ENCODE assay signal across 18 cellular contexts in genomic region chr7:157574120-157574519, GRCh38.
DNase-seq lines count a peak whose midpoint lies in the region; ATAC-seq, FAIRE-seq and TF ChIP-seq lines count a peak whose summit lies in the region.
"Had no signal": no experiment of that assay in that cellular context is flagged by ENCODE, and none has a peak within 500 bp of the region (broad histone marks: within the 10 kb centered on the region; RNA-seq: fewer than 3 reads in every experiment).

No MANE protein-coding gene starts in this region.

- no peaks in the 10 kb centered on the region for H3K79me2 ChIP-seq in GM12878 (ENCODE audit: control insufficient read depth, insufficient read depth, low read length)

- CTCF ChIA-PET in GM12878 (lab: Yijun Ruan, JAX) = no interaction called here

- no peak for TF ChIP-seq RAD21 in GM12878 (IDR thresholded peaks at IDR 0.05; ENCODE audit: insufficient read depth, low read depth, low read length)

- intact Hi-C loops in natural killer cell (cut with micrococcal nuclease) = no loop called here
- intact Hi-C loops in GM12878 (cut with micrococcal nuclease; ENCODE audit: unreplicated experiment) = no loop called here

- RAD21 ChIA-PET in GM12878 (lab: Charles Lee; ENCODE audit: unreplicated experiment) = no interaction called here

- no peak overlapping the region for H3K9ac ChIP-seq in GM12878 (ENCODE audit: control insufficient read depth, insufficient read depth, low read length)

- WGBS in GM12878 (ENCODE audit: insufficient coverage, insufficient replicate concordance, low lambda C conversion rate, missing lambda C conversion rate) = 22% methylated on average over 11 of the region's 11 CpGs

- H3K4me2 ChIP-seq in GM12878 (ENCODE audit: control insufficient read depth, insufficient read depth) = no peak overlapping the region

- no peak for TF ChIP-seq POLR2A in GM12878 (IDR thresholded peaks at IDR 0.05; ENCODE audit: low read depth, low read length)
- TF ChIP-seq POLR2A in GM12891 (IDR thresholded peaks at IDR 0.05; ENCODE audit: low read depth, low read length) = no peak

- H2AFZ ChIP-seq in GM12878 (ENCODE audit: control insufficient read depth, low read depth, low read length) = no peak overlapping the region

- peak overlapping the region; percentile 16 for H3K4me3 Mint-ChIP-seq in natural killer cell treated with Interleukin-12 subunit alpha and Interleukin-12 subunit beta and Interleukin-15 and Interleukin-18, amount 100 ng/mL, for 72 hours
- H3K4me3 Mint-ChIP-seq in natural killer cell = no peak overlapping the region
- peak overlapping the region; percentile 1 for H3K4me3 Mint-ChIP-seq in stimulated activated naive CD8-positive, alpha-beta T cell treated with anti-CD3 and anti-CD28 coated beads, Interleukin-15, Interleukin-2, amounts not matched to agents 100 ng/mL and 50 ng/mL, for 24 hours
- H3K4me3 Mint-ChIP-seq: B cell; CD4-positive, alpha-beta T cell had no signal

- TF ChIP-seq EP300 in GM12878 (IDR thresholded peaks at IDR 0.05; ENCODE audit: borderline replicate concordance in 1 of 2, control insufficient read depth in 1 of 2, low read depth in 2 of 2, low read length in 2 of 2) = no peak

- no peaks in the 10 kb centered on the region for H3K36me3 Mint-ChIP-seq in natural killer cell treated with Interleukin-12 subunit alpha and Interleukin-12 subunit beta and Interleukin-15 and Interleukin-18, amount 100 ng/mL, for 72 hours
- no peaks in the 10 kb centered on the region for H3K36me3 Mint-ChIP-seq in natural killer cell
- no peaks in the 10 kb centered on the region for H3K36me3 Mint-ChIP-seq in stimulated activated naive CD8-positive, alpha-beta T cell treated with anti-CD3 and anti-CD28 coated beads, Interleukin-15, Interleukin-2, amounts not matched to agents 100 ng/mL and 50 ng/mL, for 24 hours (ENCODE audit: low read depth)

- SMC1A ChIA-PET in GM12878 (lab: Charles Lee; ENCODE audit: uncharacterized antibody, unreplicated experiment) = no interaction called here

- no peaks in the 10 kb centered on the region; the same call in 2 of the 3 replicates for H3K9me3 ChIP-seq in GM12878 (replicated peaks; ENCODE audit: control insufficient read depth, insufficient read depth, low read length)
- H3K9me3 ChIP-seq: HAP-1 had no signal

- H4K20me1 ChIP-seq in GM12878 (ENCODE audit: control insufficient read depth, insufficient read depth) = no peaks in the 10 kb centered on the region

- TF ChIP-seq CTCF in natural killer cell (IDR thresholded peaks at IDR 0.05) = no peak
- no peak for TF ChIP-seq CTCF in GM12878 (IDR thresholded peaks at IDR 0.05 in 2 of 3, conservative IDR thresholded peaks at IDR 0.05 in 1 of 3; ENCODE audit: control insufficient read depth in 2 of 3, extremely low read depth in 1 of 3, insufficient read depth in 1 of 3, low read depth in 3 of 3, low read length in 3 of 3)

- peaks cover 29 to 49% of the 10 kb centered on the region in 2 donors for H3K27me3 Mint-ChIP-seq in natural killer cell treated with Interleukin-12 subunit alpha and Interleukin-12 subunit beta and Interleukin-15 and Interleukin-18, amount 100 ng/mL, for 72 hours
- peaks cover 35 to 63% of the 10 kb centered on the region in 2 donors for H3K27me3 Mint-ChIP-seq in natural killer cell (ENCODE audit: low read depth in 2 of 2)
- peaks cover 7% of the 10 kb centered on the region for H3K27me3 Mint-ChIP-seq in stimulated activated naive CD8-positive, alpha-beta T cell treated with anti-CD3 and anti-CD28 coated beads, Interleukin-15, Interleukin-2, amounts not matched to agents 100 ng/mL and 50 ng/mL, for 24 hours
- H3K27me3 Mint-ChIP-seq: B cell; CD4-positive, alpha-beta T cell had no signal

- H3K9me3 Mint-ChIP-seq in natural killer cell treated with Interleukin-12 subunit alpha and Interleukin-12 subunit beta and Interleukin-15 and Interleukin-18, amount 100 ng/mL, for 72 hours = no peaks in the 10 kb centered on the region
- H3K9me3 Mint-ChIP-seq in natural killer cell = no peaks in the 10 kb centered on the region
- no peaks in the 10 kb centered on the region for H3K9me3 Mint-ChIP-seq in stimulated activated naive CD8-positive, alpha-beta T cell treated with anti-CD3 and anti-CD28 coated beads, Interleukin-15, Interleukin-2, amounts not matched to agents 100 ng/mL and 50 ng/mL, for 24 hours
- H3K9me3 Mint-ChIP-seq: CD4-positive, alpha-beta T cell had no signal

- H3K4me1 ChIP-seq in GM12878 (ENCODE audit: control insufficient read depth, insufficient read depth, low read length) = no peaks in the 10 kb centered on the region
- H3K4me1 ChIP-seq: HAP-1 had no signal

- in situ Hi-C loops in GM12878 (cut with MboI) = no loop called here

- no peaks in the 10 kb centered on the region for H3K36me3 ChIP-seq in GM12878 (ENCODE audit: control insufficient read depth in 2 of 2, insufficient read depth in 2 of 2, low read length in 1 of 2)
- H3K36me3 ChIP-seq: HAP-1 had no signal

- peak overlapping the region in 1 of 2 donors; percentile 2 for H3K27ac Mint-ChIP-seq in natural killer cell treated with Interleukin-12 subunit alpha and Interleukin-12 subunit beta and Interleukin-15 and Interleukin-18, amount 100 ng/mL, for 72 hours
- H3K27ac Mint-ChIP-seq in natural killer cell = no peak overlapping the region
- H3K27ac Mint-ChIP-seq in stimulated activated naive CD8-positive, alpha-beta T cell treated with anti-CD3 and anti-CD28 coated beads, Interleukin-15, Interleukin-2, amounts not matched to agents 100 ng/mL and 50 ng/mL, for 24 hours = peak overlapping the region; percentile 34
- H3K27ac Mint-ChIP-seq: B cell; CD4-positive, alpha-beta T cell had no signal

- no peak overlapping the region for H3K4me3 ChIP-seq in GM12878
- H3K4me3 ChIP-seq: HAP-1 had no signal

- no peak for FAIRE-seq in GM12878 (lab: Jason Lieb, UNC)
- FAIRE-seq in GM12891 (lab: Jason Lieb, UNC) = no peak

- no peaks in the 10 kb centered on the region for H3K27me3 ChIP-seq in GM12878 (replicated peaks in 1 of 2; ENCODE audit: control insufficient read depth in 2 of 2, insufficient read depth in 2 of 2, low read length in 1 of 2)

- ATAC-seq in activated CD4-positive, CD25-positive, alpha-beta regulatory T cell treated with anti-CD3 and anti-CD28 coated beads, Interleukin-2, amount 50 U/mL, for 24 hours = peak; percentile 64 to 73
- ATAC-seq in natural killer cell treated with Interleukin-12 subunit alpha and Interleukin-12 subunit beta and Interleukin-15 and Interleukin-18, amount 100 ng/mL, for 72 hours = no peak
- ATAC-seq in natural killer cell (no peak), GM12878 (peak; percentile 45; the same call in 2 of the 3 replicates), HG02610 (IDR thresholded peaks at IDR 0.05; ENCODE audit: unreplicated experiment) (no peak)
- ATAC-seq: Panc1 had no signal

- BruUV-seq in GM12878 (replicated peaks; lab: Mats Ljungman, UMichigan) = no TSS peak

- no peak overlapping the region for H3K27ac ChIP-seq in GM12878 (ENCODE audit: control insufficient read depth, insufficient read depth)
- H3K27ac ChIP-seq: 22Rv1 had no signal

- POLR2A ChIA-PET in GM12878 (lab: Charles Lee) = no interaction called here

- no peak for DNase-seq in activated CD4-positive, CD25-positive, alpha-beta regulatory T cell (lab: John Stamatoyannopoulos, UW)
- DNase-seq in natural killer cell treated with Interleukin-12 subunit alpha and Interleukin-12 subunit beta and Interleukin-15 and Interleukin-18, amount 100 ng/mL, for 72 hours (ENCODE audit: low spot score) = peak; percentile 49
- DNase-seq in natural killer cell = no peak
- DNase-seq in GM12878 (ENCODE audit: low read depth, low spot score) = no peak
- DNase-seq in GM12891 (ENCODE audit: insufficient read length, low spot score) = no peak
- DNase-seq: CD4-positive, alpha-beta T cell; NCI-H1105; NCI-H1694 treated with DMSO at 0.1 percent for 48 hours; NCI-H2107; NCI-H226; NCI-H524 treated with DMSO at 0.1 percent for 48 hours had no signal

- peaks cover 12 to 21% of the 10 kb centered on the region in 2 donors for H3K4me1 Mint-ChIP-seq in natural killer cell treated with Interleukin-12 subunit alpha and Interleukin-12 subunit beta and Interleukin-15 and Interleukin-18, amount 100 ng/mL, for 72 hours (ENCODE audit: low read depth in 2 of 2)
- peaks cover 14 to 27% of the 10 kb centered on the region in 2 donors for H3K4me1 Mint-ChIP-seq in natural killer cell
- H3K4me1 Mint-ChIP-seq in stimulated activated naive CD8-positive, alpha-beta T cell treated with anti-CD3 and anti-CD28 coated beads, Interleukin-15, Interleukin-2, amounts not matched to agents 100 ng/mL and 50 ng/mL, for 24 hours (ENCODE audit: low read depth) = peaks cover 56% of the 10 kb centered on the region

TF ChIP-seq in GM12878, 131 proteins besides CTCF, POLR2A, EP300 and RAD21:
- TF ChIP-seq NR2C1 (IDR thresholded peaks at IDR 0.05) (0 out of 2 replicates have a peak, but pooled peaks have one; percentile 37), ZNF384 (IDR thresholded peaks at IDR 0.05; ENCODE audit: borderline replicate concordance, low read depth, low read length) (no peak), NR2F1 (conservative IDR thresholded peaks at IDR 0.05) (peak; percentile 54; the same call in 1 of the 2 replicates)

TF ChIP-seq in GM12891, 5 proteins besides CTCF, POLR2A, EP300 and RAD21:
- no peak for TF ChIP-seq POU2F2 (IDR thresholded peaks at IDR 0.05; ENCODE audit: low read depth, low read length)
- no peak for TF ChIP-seq POLR2AphosphoS5 (IDR thresholded peaks at IDR 0.05; ENCODE audit: low read depth, low read length)
- no peak for TF ChIP-seq SPI1 (IDR thresholded peaks at IDR 0.05; ENCODE audit: low read depth, low read length)
- TF ChIP-seq TAF1 (IDR thresholded peaks at IDR 0.05; ENCODE audit: low read depth, low read length) = no peak
- no peak for TF ChIP-seq PAX5 (IDR thresholded peaks at IDR 0.05; ENCODE audit: insufficient read depth, low read length, severe bottlenecking)

Comparison
In these comparisons a context has a peak if more than half of its experiments do, and no peak if none do; other contexts are left out.
1. ATAC-seq: peak in activated CD4-positive, CD25-positive, alpha-beta regulatory T cell treated with anti-CD3 and anti-CD28 coated beads, Interleukin-2, amount 50 U/mL, for 24 hours (2 of 2) and GM12878 (single experiment); none in natural killer cell treated with Interleukin-12 subunit alpha and Interleukin-12 subunit beta and Interleukin-15 and Interleukin-18, amount 100 ng/mL, for 72 hours (0 of 2), natural killer cell (0 of 3) and HG02610 (single experiment).